ENCODE assay signal across 13 cellular contexts in genomic region chr2:70078384-70078783, GRCh38. TPM values are rescaled to one million over a fixed set of nuclear protein-coding genes. Genes with fewer than 3 reads are reported as not detected.
DNase-seq lines count a peak whose midpoint lies in the region; ATAC-seq and TF ChIP-seq lines count a peak whose summit lies in the region.
"Had no signal": no experiment of that assay in that cellular context is flagged by ENCODE, and none has a peak within 500 bp of the region (broad histone marks: within the 10 kb centered on the region; RNA-seq: fewer than 3 reads in every experiment).

No MANE protein-coding gene starts in this region.

- no TSS peak for BruUV-seq in OCI-LY7 (replicated peaks; lab: Mats Ljungman, UMichigan)

- peaks cover 53% of the 10 kb centered on the region for H3K4me1 Mint-ChIP-seq in activated naive CD4-positive, alpha-beta T cell treated with anti-CD3 and anti-CD28 coated beads for 36 hours (ENCODE audit: low read depth)
- H3K4me1 Mint-ChIP-seq in dendritic cell treated with granulocyte-macrophage colony-stimulating factor and Interleukin-4, amounts not matched to agents 40 ng/mL and 50 ng/mL, for 4 days (ENCODE audit: low read depth) = peaks cover 39% of the 10 kb centered on the region
- H3K4me1 Mint-ChIP-seq in stimulated activated naive CD8-positive, alpha-beta T cell treated with anti-CD3 and anti-CD28 coated beads, Interleukin-15, amount 100 ng/mL, for 72 hours = peaks cover 62% of the 10 kb centered on the region

- no peak overlapping the region for H3K4me2 ChIP-seq in OCI-LY7 (ENCODE audit: low read length)

- H3K9me2 ChIP-seq in OCI-LY7 (ENCODE audit: insufficient read depth, low read length) = no peaks in the 10 kb centered on the region

- POLR2A ChIA-PET in OCI-LY7 (lab: Charles Lee) = interaction anchor here (0.5 kb wide), 2 partner anchors 45 to 159 kb away, joined by 3 read pairs; no protein-coding TSS in a partner anchor

- peaks cover 7% of the 10 kb centered on the region; the same call in 1 of the 2 replicates for H3K79me2 ChIP-seq in OCI-LY7 (ENCODE audit: insufficient read depth, low read depth, low read length)

- CTCF ChIA-PET in activated naive CD4-positive, alpha-beta T cell treated with anti-CD3 and anti-CD28 coated beads for 36 hours (lab: Charles Lee) = interaction anchor here (0.6 to 8.6 kb wide), 3 partner anchors 8 to 166 kb away, joined by 3 to 76 read pairs (median 7); no protein-coding TSS in a partner anchor
- CTCF ChIA-PET in OCI-LY7 (lab: Charles Lee; ENCODE audit: unreplicated experiment) = no interaction called here

- no peak for TF ChIP-seq CTCF in OCI-LY7 (conservative IDR thresholded peaks at IDR 0.05; ENCODE audit: low read length)

- peaks cover 92% of the 10 kb centered on the region for H3K36me3 ChIP-seq in OCI-LY7 (ENCODE audit: insufficient read depth, low read length)

- H3K9me3 Mint-ChIP-seq in activated naive CD4-positive, alpha-beta T cell treated with anti-CD3 and anti-CD28 coated beads for 36 hours = no peaks in the 10 kb centered on the region
- H3K9me3 Mint-ChIP-seq in dendritic cell treated with granulocyte-macrophage colony-stimulating factor and Interleukin-4, amounts not matched to agents 40 ng/mL and 50 ng/mL, for 4 days = no peaks in the 10 kb centered on the region
- H3K9me3 Mint-ChIP-seq in stimulated activated naive CD8-positive, alpha-beta T cell treated with anti-CD3 and anti-CD28 coated beads, Interleukin-15, amount 100 ng/mL, for 72 hours = no peaks in the 10 kb centered on the region

- H3K4me3 ChIP-seq in OCI-LY7 (ENCODE audit: low read depth, low read length, poor library complexity, severe bottlenecking) = no peak overlapping the region

- no peaks in the 10 kb centered on the region for H3K9me3 ChIP-seq in OCI-LY7 (ENCODE audit: low read length)

- no peak overlapping the region for H2AFZ ChIP-seq in OCI-LY7 (ENCODE audit: low read length)

- H3K27ac ChIP-seq in OCI-LY7 (ENCODE audit: low read depth, low read length, poor library complexity, severe bottlenecking) = peak overlapping the region; percentile 31

- DNase-seq in activated naive CD4-positive, alpha-beta T cell treated with anti-CD3 and anti-CD28 coated beads for 36 hours = no peak
- no peak for DNase-seq in activated naive CD4-positive, alpha-beta T cell treated with Interleukin-2 at 50 U/mL for 16 hours
- DNase-seq in OCI-LY7 (ENCODE audit: low spot score) (no peak), kidney glomerular epithelial cell (lab: John Stamatoyannopoulos, UW) (no peak), SW 1271 (lab: John Stamatoyannopoulos, UW) (no peak)
- DNase-seq in stimulated activated naive CD8-positive, alpha-beta T cell treated with anti-CD3 and anti-CD28 coated beads, Interleukin-15, amount 100 ng/mL, for 72 hours = no peak
- DNase-seq: head of caudate nucleus; left colon; NCI-H2029; stimulated activated CD4-positive, alpha-beta T cell treated with anti-CD3 and anti-CD28 coated beads, Interleukin-12 subunit alpha, Interleukin-12 subunit beta, amount 100 ng/mL, for 4 hours had no signal

- H4K20me1 ChIP-seq in OCI-LY7 (ENCODE audit: insufficient read depth, low read length) = no peaks in the 10 kb centered on the region

- peaks cover 48% of the 10 kb centered on the region for H3K36me3 Mint-ChIP-seq in activated naive CD4-positive, alpha-beta T cell treated with anti-CD3 and anti-CD28 coated beads for 36 hours (ENCODE audit: low read depth)
- H3K36me3 Mint-ChIP-seq in dendritic cell treated with granulocyte-macrophage colony-stimulating factor and Interleukin-4, amounts not matched to agents 40 ng/mL and 50 ng/mL, for 4 days (ENCODE audit: low read depth) = peaks cover 84% of the 10 kb centered on the region

- H3K4me1 ChIP-seq in OCI-LY7 (ENCODE audit: insufficient read depth, low read length, poor library complexity, severe bottlenecking) = peaks cover 38% of the 10 kb centered on the region

- no peaks in the 10 kb centered on the region for H3K27me3 Mint-ChIP-seq in activated naive CD4-positive, alpha-beta T cell treated with anti-CD3 and anti-CD28 coated beads for 36 hours (ENCODE audit: low read depth)
- no peaks in the 10 kb centered on the region for H3K27me3 Mint-ChIP-seq in dendritic cell treated with granulocyte-macrophage colony-stimulating factor and Interleukin-4, amounts not matched to agents 40 ng/mL and 50 ng/mL, for 4 days
- H3K27me3 Mint-ChIP-seq in stimulated activated naive CD8-positive, alpha-beta T cell treated with anti-CD3 and anti-CD28 coated beads, Interleukin-15, amount 100 ng/mL, for 72 hours = no peaks in the 10 kb centered on the region

- H3K27ac Mint-ChIP-seq in activated naive CD4-positive, alpha-beta T cell treated with anti-CD3 and anti-CD28 coated beads for 36 hours = peak overlapping the region; percentile 51
- peak overlapping the region; percentile 81 for H3K27ac Mint-ChIP-seq in dendritic cell treated with granulocyte-macrophage colony-stimulating factor and Interleukin-4, amounts not matched to agents 40 ng/mL and 50 ng/mL, for 4 days
- H3K27ac Mint-ChIP-seq in stimulated activated naive CD8-positive, alpha-beta T cell treated with anti-CD3 and anti-CD28 coated beads, Interleukin-15, amount 100 ng/mL, for 72 hours = peak overlapping the region; percentile 5 to 89

- intact Hi-C loops in activated naive CD4-positive, alpha-beta T cell treated with anti-CD3 and anti-CD28 coated beads for 36 hours (cut with micrococcal nuclease) = no loop called here
- intact Hi-C loops in OCI-LY7 (cut with micrococcal nuclease; ENCODE audit: unreplicated experiment) = no loop called here
- intact Hi-C loops in dendritic cell treated with granulocyte-macrophage colony-stimulating factor and Interleukin-4, amounts not matched to agents 40 ng/mL and 50 ng/mL, for 4 days (cut with micrococcal nuclease) = no loop called here

- ATAC-seq in stimulated activated naive CD8-positive, alpha-beta T cell treated with anti-CD3 and anti-CD28 coated beads, Interleukin-15, amount 100 ng/mL, for 72 hours = no peak
- no peak for ATAC-seq in GM21717 (IDR thresholded peaks at IDR 0.05; ENCODE audit: unreplicated experiment)
- ATAC-seq: left colon, SK-N-SH treated with all-trans-retinoic acid at 6 μM for 48 hours had no signal

- H3K4me3 Mint-ChIP-seq in activated naive CD4-positive, alpha-beta T cell treated with anti-CD3 and anti-CD28 coated beads for 36 hours = no peak overlapping the region
- H3K4me3 Mint-ChIP-seq in dendritic cell treated with granulocyte-macrophage colony-stimulating factor and Interleukin-4, amounts not matched to agents 40 ng/mL and 50 ng/mL, for 4 days = no peak overlapping the region
- H3K4me3 Mint-ChIP-seq in stimulated activated naive CD8-positive, alpha-beta T cell treated with anti-CD3 and anti-CD28 coated beads, Interleukin-15, amount 100 ng/mL, for 72 hours = no peak overlapping the region

RNA-seq across cellular contexts. Expression of gene PCBP1, which starts 8.9 kb away (rescaled TPM):
- 100 to 1,000 TPM; 363 to 374 TPM for total RNA-seq in activated naive CD4-positive, alpha-beta T cell treated with anti-CD3 and anti-CD28 coated beads for 36 hours
- total RNA-seq in OCI-LY7 (2014; rRNA removed; shearing (Covaris generic)) = 54.8 and 58.2 TPM in 2 replicates
- 393 and 423 TPM in 2 replicates for total RNA-seq in OCI-LY7 (2022)
